In genomic region chr20:50058646-50059398, GRCh38 we compare ENCODE assay signal across 15 cellular contexts.
"Had no signal": no experiment of that assay in that cellular context is flagged by ENCODE, and none has a peak within 500 bp of the region (broad histone marks: within the 10 kb centered on the region; RNA-seq: fewer than 3 reads in every experiment).

No MANE protein-coding gene starts in this region.

- H3K4me3 Mint-ChIP-seq: activated T-cell treated with anti-CD3 and anti-CD28 coated beads, Interleukin-2, amount 50 U/mL, for 24 hours; nephron progenitor cell; stimulated activated naive CD8-positive, alpha-beta T cell treated with anti-CD3 and anti-CD28 coated beads, Interleukin-15, amount 100 ng/mL, for 72 hours had no signal

- DNase-seq: activated CD4-positive, alpha-beta T cell treated with anti-CD3 and anti-CD28 coated beads for 1 hour; activated CD4-positive, alpha-beta T cell treated with anti-CD3 and anti-CD28 coated beads, Interleukin-2, amount 50 U/mL, for 48 hours; activated effector memory CD4-positive, alpha-beta T cell treated with Interleukin-2 at 50 U/mL for 16 hours; activated T-cell treated with anti-CD3 and anti-CD28 coated beads, Interleukin-2, amount 50 U/mL, for 24 hours; amniotic stem cell; body of pancreas; caudate nucleus; colonic mucosa; esophagus squamous epithelium; nephron progenitor cell; sigmoid colon; spleen; stimulated activated naive CD8-positive, alpha-beta T cell treated with anti-CD3 and anti-CD28 coated beads, Interleukin-15, amount 100 ng/mL, for 72 hours; upper lobe of right lung had no signal

- H3K27me3 ChIP-seq: body of pancreas, colonic mucosa, sigmoid colon, spleen, upper lobe of right lung had no signal

- H3K36me3 Mint-ChIP-seq: activated naive CD4-positive, alpha-beta T cell treated with anti-CD3 and anti-CD28 coated beads, Interleukin-2, amount 50 U/mL, for 72 hours had no signal

- H3K36me3 ChIP-seq: colonic mucosa, esophagus squamous epithelium, sigmoid colon, spleen, upper lobe of right lung had no signal

- H3K27ac ChIP-seq: body of pancreas, colonic mucosa, esophagus squamous epithelium, sigmoid colon, spleen, upper lobe of right lung had no signal

- H3K9me3 ChIP-seq: body of pancreas, colonic mucosa, esophagus squamous epithelium, sigmoid colon, spleen, upper lobe of right lung had no signal

- H3K27ac Mint-ChIP-seq: activated naive CD4-positive, alpha-beta T cell treated with anti-CD3 and anti-CD28 coated beads, Interleukin-2, amount 50 U/mL, for 72 hours; activated T-cell treated with anti-CD3 and anti-CD28 coated beads, Interleukin-2, amount 50 U/mL, for 24 hours; nephron progenitor cell; stimulated activated naive CD8-positive, alpha-beta T cell treated with anti-CD3 and anti-CD28 coated beads, Interleukin-15, amount 100 ng/mL, for 72 hours had no signal

- H3K4me3 ChIP-seq: body of pancreas, colonic mucosa, esophagus squamous epithelium, sigmoid colon, spleen, upper lobe of right lung had no signal

- H3K27me3 Mint-ChIP-seq: stimulated activated naive CD8-positive, alpha-beta T cell treated with anti-CD3 and anti-CD28 coated beads, Interleukin-15, amount 100 ng/mL, for 72 hours had no signal

- H3K9me3 Mint-ChIP-seq: activated naive CD4-positive, alpha-beta T cell treated with anti-CD3 and anti-CD28 coated beads, Interleukin-2, amount 50 U/mL, for 72 hours; activated T-cell treated with anti-CD3 and anti-CD28 coated beads, Interleukin-2, amount 50 U/mL, for 24 hours; nephron progenitor cell; stimulated activated naive CD8-positive, alpha-beta T cell treated with anti-CD3 and anti-CD28 coated beads, Interleukin-15, amount 100 ng/mL, for 72 hours had no signal

- ATAC-seq: activated naive CD4-positive, alpha-beta T cell treated with anti-CD3 and anti-CD28 coated beads, Interleukin-2, amount 50 U/mL, for 72 hours; body of pancreas; stimulated activated naive CD8-positive, alpha-beta T cell treated with anti-CD3 and anti-CD28 coated beads, Interleukin-15, amount 100 ng/mL, for 72 hours; upper lobe of right lung had no signal

- H3K4me1 ChIP-seq: colonic mucosa had no signal
